10 cellular contexts compared by ENCODE assay signal in genomic region chr17:12180644-12181261, GRCh38.
DNase-seq lines count a peak whose midpoint lies in the region; ATAC-seq, FAIRE-seq and TF ChIP-seq lines count a peak whose summit lies in the region.
"Had no signal": no experiment of that assay in that cellular context is flagged by ENCODE, and none has a peak within 500 bp of the region (broad histone marks: within the 10 kb centered on the region; RNA-seq: fewer than 3 reads in every experiment).

No MANE protein-coding gene starts in this region.

- no peak overlapping the region for H3K4me3 ChIP-seq in SU-DHL-6 (ENCODE audit: insufficient read depth, low read length, poor library complexity, severe bottlenecking)
- H3K4me3 ChIP-seq in fibroblast of pulmonary artery (replicated peaks; ENCODE audit: low read depth, low read length), result no peak overlapping the region
- no peak overlapping the region for H3K4me3 ChIP-seq in pancreas

- no peak overlapping the region for H3K4me2 ChIP-seq in SU-DHL-6 (ENCODE audit: low read depth, low read length, poor library complexity, severe bottlenecking)

- H3K9ac ChIP-seq in SU-DHL-6 (ENCODE audit: low read length), result no peak overlapping the region

- no peaks in the 10 kb centered on the region for H3K36me3 Mint-ChIP-seq in effector memory CD8-positive, alpha-beta T cell (ENCODE audit: insufficient read depth)
- H3K36me3 Mint-ChIP-seq: activated naive CD4-positive, alpha-beta T cell treated with anti-CD3 and anti-CD28 coated beads, Interleukin-2, amount 50 U/mL, for 72 hours; CD4-positive, alpha-beta memory T cell had no signal

- H3K9me3 Mint-ChIP-seq in effector memory CD8-positive, alpha-beta T cell, result no peaks in the 10 kb centered on the region
- H3K9me3 Mint-ChIP-seq: activated naive CD4-positive, alpha-beta T cell treated with anti-CD3 and anti-CD28 coated beads, Interleukin-2, amount 50 U/mL, for 72 hours had no signal

- H3K79me2 ChIP-seq in SU-DHL-6 (ENCODE audit: insufficient read depth, low read length), result no peaks in the 10 kb centered on the region

- no peaks in the 10 kb centered on the region for H3K36me3 ChIP-seq in SU-DHL-6 (ENCODE audit: low read length)
- no peaks in the 10 kb centered on the region for H3K36me3 ChIP-seq in pancreas

- H4K20me1 ChIP-seq in SU-DHL-6 (ENCODE audit: low read depth, low read length), result no peaks in the 10 kb centered on the region

- no peaks in the 10 kb centered on the region for H3F3A ChIP-seq in SU-DHL-6 (ENCODE audit: insufficient read depth)

- 9 to 10% methylated on average over 7 of the region's 7 CpGs for WGBS in pancreas, 2 donors

- ATAC-seq in pancreas, result peak in 3 of 4 donors; percentile 55 to 73 (median 58)
- ATAC-seq in HG02840 (IDR thresholded peaks at IDR 0.05; ENCODE audit: low FRiP score, unreplicated experiment), result no peak
- ATAC-seq in effector memory CD8-positive, alpha-beta T cell (replicated peaks), result no peak
- ATAC-seq: activated naive CD4-positive, alpha-beta T cell treated with anti-CD3 and anti-CD28 coated beads, Interleukin-2, amount 50 U/mL, for 72 hours had no signal

- intact Hi-C loops in pancreas (cut with DNase I), result no loop called here

- H3K27ac ChIP-seq in SU-DHL-6 (ENCODE audit: low read depth, low read length) (no peak overlapping the region), pancreas (no peak overlapping the region)

- no peak overlapping the region for H3K4me3 Mint-ChIP-seq in effector memory CD8-positive, alpha-beta T cell
- H3K4me3 Mint-ChIP-seq: CD4-positive, alpha-beta memory T cell had no signal

- no peaks in the 10 kb centered on the region for H3K27me3 ChIP-seq in SU-DHL-6 (ENCODE audit: low read length)
- no peaks in the 10 kb centered on the region for H3K27me3 ChIP-seq in pancreas

- no peaks in the 10 kb centered on the region for H3K9me2 ChIP-seq in SU-DHL-6 (replicated peaks; ENCODE audit: insufficient read depth, low read length)

- H3K4me1 Mint-ChIP-seq in effector memory CD8-positive, alpha-beta T cell (ENCODE audit: low read depth in 2 of 2), result no peaks in the 10 kb centered on the region
- H3K4me1 Mint-ChIP-seq: CD4-positive, alpha-beta memory T cell had no signal

- no peak overlapping the region for H3K27ac Mint-ChIP-seq in effector memory CD8-positive, alpha-beta T cell
- H3K27ac Mint-ChIP-seq: activated naive CD4-positive, alpha-beta T cell treated with anti-CD3 and anti-CD28 coated beads, Interleukin-2, amount 50 U/mL, for 72 hours; CD4-positive, alpha-beta memory T cell had no signal

- H3K27me3 Mint-ChIP-seq in effector memory CD8-positive, alpha-beta T cell, result no peaks in the 10 kb centered on the region

- TF ChIP-seq CTCF in SU-DHL-6 (IDR thresholded peaks at IDR 0.05; ENCODE audit: insufficient read depth, low read length, poor library complexity, severe bottlenecking) (peak; percentile 78), fibroblast of pulmonary artery (IDR thresholded peaks at IDR 0.05; ENCODE audit: low read length, missing control alignments) (peak; percentile 81), pancreas (IDR thresholded peaks at IDR 0.05) (peak; percentile 28 to 71 (median 59))

- DNase-seq in NCI-H1436 (lab: John Stamatoyannopoulos, UW) (peak; percentile 33), NCI-H1436 treated with DMSO at 0.1 percent for 48 hours (lab: John Stamatoyannopoulos, UW) (no peak), HT1080 (ENCODE audit: low read depth) (peak; percentile 6), fibroblast of pulmonary artery (ENCODE audit: low read depth) (peak; percentile 74), pancreas (peak in 1 of 6 donors; percentile 20)
- DNase-seq in effector memory CD8-positive, alpha-beta T cell, result no peak

- no peaks in the 10 kb centered on the region for H3K4me1 ChIP-seq in pancreas

- H3K9me3 ChIP-seq in SU-DHL-6 (ENCODE audit: insufficient read depth, low read length) (no peaks in the 10 kb centered on the region), pancreas (no peaks in the 10 kb centered on the region)

- peak; percentile 23 for FAIRE-seq in pancreas (lab: Jason Lieb, UNC)

- no peak overlapping the region for H2AFZ ChIP-seq in SU-DHL-6 (ENCODE audit: low read depth, low read length, severe bottlenecking)

Comparison
In these comparisons a context has a peak if more than half of its experiments do, and no peak if none do; other contexts are left out.
1. DNase-seq: peak in NCI-H1436 (single experiment), HT1080 (single experiment) and fibroblast of pulmonary artery (single experiment); none in NCI-H1436 treated with DMSO at 0.1 percent for 48 hours (single experiment) and effector memory CD8-positive, alpha-beta T cell (0 of 3).
2. ATAC-seq: peak in pancreas (3 of 4); none in HG02840 (single experiment) and effector memory CD8-positive, alpha-beta T cell (single experiment).
3. Peak in every context shown above with its lines, with median percentiles within 50 percentile points of each other: CTCF ChIP-seq.